1 cellular context compared by ENCODE assay signal in the genomic region with DNA sequence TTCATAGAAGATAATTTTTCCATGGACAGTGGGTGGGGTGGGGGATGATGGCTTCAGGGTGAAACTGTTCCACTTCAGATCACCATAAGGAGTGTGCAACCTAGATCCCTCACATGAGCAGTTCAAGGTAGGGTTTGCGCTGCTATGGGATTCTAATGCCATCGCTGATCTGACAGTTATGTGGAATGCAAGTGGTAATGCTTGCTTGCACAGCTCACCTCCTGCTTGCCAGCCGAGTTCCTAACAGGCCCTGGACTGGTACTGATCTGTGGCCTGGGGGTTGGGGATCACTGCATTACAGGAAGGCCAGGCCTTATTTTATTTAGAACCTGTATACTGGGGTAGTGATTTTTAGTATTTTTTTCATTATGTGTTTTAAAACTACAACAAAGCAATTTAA.
TF ChIP-seq lines count a peak whose summit lies in the region.

No MANE protein-coding gene starts in this region.

TF ChIP-seq in GM23338, 12 proteins besides CTCF, POLR2A, EP300 and RAD21 (continued from another document):
- TF ChIP-seq, protein P1, sequence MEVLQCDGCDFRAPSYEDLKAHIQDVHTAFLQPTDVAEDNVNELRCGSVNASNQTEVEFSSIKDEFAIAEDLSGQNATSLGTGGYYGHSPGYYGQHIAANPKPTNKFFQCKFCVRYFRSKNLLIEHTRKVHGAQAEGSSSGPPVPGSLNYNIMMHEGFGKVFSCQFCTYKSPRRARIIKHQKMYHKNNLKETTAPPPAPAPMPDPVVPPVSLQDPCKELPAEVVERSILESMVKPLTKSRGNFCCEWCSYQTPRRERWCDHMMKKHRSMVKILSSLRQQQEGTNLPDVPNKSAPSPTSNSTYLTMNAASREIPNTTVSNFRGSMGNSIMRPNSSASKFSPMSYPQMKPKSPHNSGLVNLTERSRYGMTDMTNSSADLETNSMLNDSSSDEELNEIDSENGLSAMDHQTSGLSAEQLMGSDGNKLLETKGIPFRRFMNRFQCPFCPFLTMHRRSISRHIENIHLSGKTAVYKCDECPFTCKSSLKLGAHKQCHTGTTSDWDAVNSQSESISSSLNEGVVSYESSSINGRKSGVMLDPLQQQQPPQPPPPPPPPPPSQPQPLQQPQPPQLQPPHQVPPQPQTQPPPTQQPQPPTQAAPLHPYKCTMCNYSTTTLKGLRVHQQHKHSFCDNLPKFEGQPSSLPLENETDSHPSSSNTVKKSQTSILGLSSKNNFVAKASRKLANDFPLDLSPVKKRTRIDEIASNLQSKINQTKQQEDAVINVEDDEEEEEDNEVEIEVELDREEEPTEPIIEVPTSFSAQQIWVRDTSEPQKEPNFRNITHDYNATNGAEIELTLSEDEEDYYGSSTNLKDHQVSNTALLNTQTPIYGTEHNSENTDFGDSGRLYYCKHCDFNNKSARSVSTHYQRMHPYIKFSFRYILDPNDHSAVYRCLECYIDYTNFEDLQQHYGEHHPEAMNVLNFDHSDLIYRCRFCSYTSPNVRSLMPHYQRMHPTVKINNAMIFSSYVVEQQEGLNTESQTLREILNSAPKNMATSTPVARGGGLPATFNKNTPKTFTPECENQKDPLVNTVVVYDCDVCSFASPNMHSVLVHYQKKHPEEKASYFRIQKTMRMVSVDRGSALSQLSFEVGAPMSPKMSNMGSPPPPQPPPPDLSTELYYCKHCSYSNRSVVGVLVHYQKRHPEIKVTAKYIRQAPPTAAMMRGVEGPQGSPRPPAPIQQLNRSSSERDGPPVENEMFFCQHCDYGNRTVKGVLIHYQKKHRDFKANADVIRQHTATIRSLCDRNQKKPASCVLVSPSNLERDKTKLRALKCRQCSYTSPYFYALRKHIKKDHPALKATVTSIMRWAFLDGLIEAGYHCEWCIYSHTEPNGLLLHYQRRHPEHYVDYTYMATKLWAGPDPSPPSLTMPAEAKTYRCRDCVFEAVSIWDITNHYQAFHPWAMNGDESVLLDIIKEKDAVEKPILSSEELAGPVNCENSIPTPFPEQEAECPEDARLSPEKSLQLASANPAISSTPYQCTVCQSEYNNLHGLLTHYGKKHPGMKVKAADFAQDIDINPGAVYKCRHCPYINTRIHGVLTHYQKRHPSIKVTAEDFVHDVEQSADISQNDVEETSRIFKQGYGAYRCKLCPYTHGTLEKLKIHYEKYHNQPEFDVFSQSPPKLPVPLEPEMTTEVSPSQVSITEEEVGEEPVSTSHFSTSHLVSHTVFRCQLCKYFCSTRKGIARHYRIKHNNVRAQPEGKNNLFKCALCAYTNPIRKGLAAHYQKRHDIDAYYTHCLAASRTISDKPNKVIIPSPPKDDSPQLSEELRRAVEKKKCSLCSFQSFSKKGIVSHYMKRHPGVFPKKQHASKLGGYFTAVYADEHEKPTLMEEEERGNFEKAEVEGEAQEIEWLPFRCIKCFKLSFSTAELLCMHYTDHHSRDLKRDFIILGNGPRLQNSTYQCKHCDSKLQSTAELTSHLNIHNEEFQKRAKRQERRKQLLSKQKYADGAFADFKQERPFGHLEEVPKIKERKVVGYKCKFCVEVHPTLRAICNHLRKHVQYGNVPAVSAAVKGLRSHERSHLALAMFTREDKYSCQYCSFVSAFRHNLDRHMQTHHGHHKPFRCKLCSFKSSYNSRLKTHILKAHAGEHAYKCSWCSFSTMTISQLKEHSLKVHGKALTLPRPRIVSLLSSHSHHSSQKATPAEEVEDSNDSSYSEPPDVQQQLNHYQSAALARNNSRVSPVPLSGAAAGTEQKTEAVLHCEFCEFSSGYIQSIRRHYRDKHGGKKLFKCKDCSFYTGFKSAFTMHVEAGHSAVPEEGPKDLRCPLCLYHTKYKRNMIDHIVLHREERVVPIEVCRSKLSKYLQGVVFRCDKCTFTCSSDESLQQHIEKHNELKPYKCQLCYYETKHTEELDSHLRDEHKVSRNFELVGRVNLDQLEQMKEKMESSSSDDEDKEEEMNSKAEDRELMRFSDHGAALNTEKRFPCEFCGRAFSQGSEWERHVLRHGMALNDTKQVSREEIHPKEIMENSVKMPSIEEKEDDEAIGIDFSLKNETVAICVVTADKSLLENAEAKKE (CRISPR knock-in tag; IDR thresholded peaks at IDR 0.05), result no peak
- no peak for TF ChIP-seq EZH2phosphoT487 (IDR thresholded peaks at IDR 0.05; ENCODE audit: unreplicated experiment)
